ENCODE assay signal across 10 cellular contexts in the genomic region with DNA sequence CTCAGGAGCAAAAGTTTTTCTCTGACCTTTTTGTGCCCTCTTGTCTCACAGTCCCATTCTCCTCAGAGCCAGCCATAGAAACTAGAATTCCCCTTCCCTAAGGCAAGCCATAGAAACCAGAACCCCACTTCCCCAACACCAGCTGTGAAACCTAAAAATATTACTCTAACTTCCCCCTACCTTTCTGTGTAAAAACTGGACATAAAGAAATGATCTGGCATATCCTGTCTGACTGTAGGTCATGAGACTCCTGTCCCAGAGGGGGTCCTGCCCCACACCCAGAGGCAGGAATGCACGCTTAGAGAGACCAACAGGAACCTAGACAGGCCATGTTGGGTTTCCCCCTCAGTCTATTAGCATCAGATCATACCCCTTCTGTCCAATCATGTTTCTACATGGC.
DNase-seq lines count a peak whose midpoint lies in the region; ATAC-seq and TF ChIP-seq lines count a peak whose summit lies in the region.
"Had no signal": no experiment of that assay in that cellular context is flagged by ENCODE, and none has a peak within 500 bp of the region (broad histone marks: within the 10 kb centered on the region; RNA-seq: fewer than 3 reads in every experiment).

No MANE protein-coding gene starts in this region.

- H3K27me3 ChIP-seq in CD8-positive, alpha-beta T cell (ENCODE audit: insufficient read depth, low read length), result no peaks in the 10 kb centered on the region

- no peaks in the 10 kb centered on the region for H3K36me3 ChIP-seq in CD8-positive, alpha-beta T cell (ENCODE audit: insufficient read depth, low read length)

- POLR2A ChIA-PET in CD8-positive, alpha-beta T cell (lab: Charles Lee), result no interaction called here

- no peaks in the 10 kb centered on the region for H3K9me3 ChIP-seq in CD8-positive, alpha-beta T cell (ENCODE audit: low read length)

- H3K27me3 Mint-ChIP-seq in activated T-helper 2 cell treated with anti-CD3 and anti-CD28 coated beads, Interferon-gamma antibody, Interleukin-2, Interleukin-4, amounts not matched to agents 10 μg/mL and 5 μg/mL and 100 μg/mL, durations not matched to agents 14 hours and 24 hours and 36 hours (ENCODE audit: low read depth), result no peaks in the 10 kb centered on the region
- no peaks in the 10 kb centered on the region for H3K27me3 Mint-ChIP-seq in glutamatergic neuron (ENCODE audit: unreplicated experiment)
- no peaks in the 10 kb centered on the region for H3K27me3 Mint-ChIP-seq in CD8-positive, alpha-beta T cell (ENCODE audit: low read depth)
- H3K27me3 Mint-ChIP-seq: brain had no signal

- DNase-seq in GM12864 (ENCODE audit: low read depth) (peak; percentile 34), glutamatergic neuron (no peak), NCI-H1694 (lab: John Stamatoyannopoulos, UW) (no peak), inferior parietal cortex (ENCODE audit: extremely low spot score) (no peak)
- no peak for DNase-seq in activated T-helper 2 cell treated with anti-CD3 and anti-CD28 coated beads, Interferon-gamma antibody, Interleukin-2, Interleukin-4, amounts not matched to agents 10 μg/mL and 5 μg/mL and 100 μg/mL, durations not matched to agents 14 hours and 24 hours and 36 hours (ENCODE audit: low spot score)
- DNase-seq in CD8-positive, alpha-beta T cell, result no peak
- DNase-seq: retina had no signal

- intact Hi-C loops in activated T-helper 2 cell treated with anti-CD3 and anti-CD28 coated beads, Interferon-gamma antibody, Interleukin-2, Interleukin-4, amounts not matched to agents 10 μg/mL and 5 μg/mL and 100 μg/mL, durations not matched to agents 14 hours and 24 hours and 36 hours (cut with micrococcal nuclease), result no loop called here
- intact Hi-C loops in CD8-positive, alpha-beta T cell (cut with DNase I, micrococcal nuclease), result no loop called here

- H3K4me3 Mint-ChIP-seq in activated T-helper 2 cell treated with anti-CD3 and anti-CD28 coated beads, Interferon-gamma antibody, Interleukin-2, Interleukin-4, amounts not matched to agents 10 μg/mL and 5 μg/mL and 100 μg/mL, durations not matched to agents 14 hours and 24 hours and 36 hours (ENCODE audit: low read depth), result no peak overlapping the region
- no peak overlapping the region for H3K4me3 Mint-ChIP-seq in glutamatergic neuron (ENCODE audit: unreplicated experiment)
- H3K4me3 Mint-ChIP-seq in CD8-positive, alpha-beta T cell, result no peak overlapping the region
- H3K4me3 Mint-ChIP-seq: brain had no signal

- peaks cover 14% of the 10 kb centered on the region for H3K4me1 Mint-ChIP-seq in activated T-helper 2 cell treated with anti-CD3 and anti-CD28 coated beads, Interferon-gamma antibody, Interleukin-2, Interleukin-4, amounts not matched to agents 10 μg/mL and 5 μg/mL and 100 μg/mL, durations not matched to agents 14 hours and 24 hours and 36 hours (ENCODE audit: low read depth)
- no peaks in the 10 kb centered on the region for H3K4me1 Mint-ChIP-seq in glutamatergic neuron (ENCODE audit: low read depth, unreplicated experiment)
- no peaks in the 10 kb centered on the region for H3K4me1 Mint-ChIP-seq in CD8-positive, alpha-beta T cell (ENCODE audit: low read depth)

- H3K27ac Mint-ChIP-seq in activated T-helper 2 cell treated with anti-CD3 and anti-CD28 coated beads, Interferon-gamma antibody, Interleukin-2, Interleukin-4, amounts not matched to agents 10 μg/mL and 5 μg/mL and 100 μg/mL, durations not matched to agents 14 hours and 24 hours and 36 hours, result peak overlapping the region; percentile 47
- no peak overlapping the region for H3K27ac Mint-ChIP-seq in glutamatergic neuron (ENCODE audit: unreplicated experiment)
- no peak overlapping the region for H3K27ac Mint-ChIP-seq in CD8-positive, alpha-beta T cell

- H3K27ac ChIP-seq in CD8-positive, alpha-beta T cell (ENCODE audit: low read depth, low read length), result no peak overlapping the region

- H3K4me3 ChIP-seq in GM12864 (ENCODE audit: low read depth, low read length), result no peak overlapping the region
- no peak overlapping the region for H3K4me3 ChIP-seq in CD8-positive, alpha-beta T cell (ENCODE audit: low read depth, low read length)

- H3K9me3 Mint-ChIP-seq in activated T-helper 2 cell treated with anti-CD3 and anti-CD28 coated beads, Interferon-gamma antibody, Interleukin-2, Interleukin-4, amounts not matched to agents 10 μg/mL and 5 μg/mL and 100 μg/mL, durations not matched to agents 14 hours and 24 hours and 36 hours, result no peaks in the 10 kb centered on the region
- H3K9me3 Mint-ChIP-seq in glutamatergic neuron (ENCODE audit: unreplicated experiment), result no peaks in the 10 kb centered on the region
- no peaks in the 10 kb centered on the region for H3K9me3 Mint-ChIP-seq in CD8-positive, alpha-beta T cell
- H3K9me3 Mint-ChIP-seq: brain had no signal

- CTCF ChIA-PET in CD8-positive, alpha-beta T cell (lab: Charles Lee), result no interaction called here

- no peaks in the 10 kb centered on the region for H3K4me1 ChIP-seq in CD8-positive, alpha-beta T cell (ENCODE audit: insufficient read depth, low read length)

- no peak for TF ChIP-seq CTCF in GM12864 (IDR thresholded peaks at IDR 0.05; ENCODE audit: low read depth, low read length, missing control alignments)
- TF ChIP-seq CTCF in glutamatergic neuron (IDR thresholded peaks at IDR 0.05; ENCODE audit: partially characterized antibody, unreplicated experiment), result no peak
- TF ChIP-seq CTCF in CD8-positive, alpha-beta T cell (IDR thresholded peaks at IDR 0.05), result no peak

- ATAC-seq in GM19455 (IDR thresholded peaks at IDR 0.05; ENCODE audit: unreplicated experiment), result peak; percentile 72
- ATAC-seq in HG02981 (IDR thresholded peaks at IDR 0.05; ENCODE audit: unreplicated experiment), result peak; percentile 75
- no peak for ATAC-seq in CD8-positive, alpha-beta T cell

- peaks cover 46% of the 10 kb centered on the region for H3K36me3 Mint-ChIP-seq in activated T-helper 2 cell treated with anti-CD3 and anti-CD28 coated beads, Interferon-gamma antibody, Interleukin-2, Interleukin-4, amounts not matched to agents 10 μg/mL and 5 μg/mL and 100 μg/mL, durations not matched to agents 14 hours and 24 hours and 36 hours (ENCODE audit: low read depth)
- no peaks in the 10 kb centered on the region for H3K36me3 Mint-ChIP-seq in glutamatergic neuron (ENCODE audit: unreplicated experiment)
- peaks cover 73% of the 10 kb centered on the region for H3K36me3 Mint-ChIP-seq in CD8-positive, alpha-beta T cell
